ENCODE assay signal across 2 cellular contexts in the genomic region with DNA sequence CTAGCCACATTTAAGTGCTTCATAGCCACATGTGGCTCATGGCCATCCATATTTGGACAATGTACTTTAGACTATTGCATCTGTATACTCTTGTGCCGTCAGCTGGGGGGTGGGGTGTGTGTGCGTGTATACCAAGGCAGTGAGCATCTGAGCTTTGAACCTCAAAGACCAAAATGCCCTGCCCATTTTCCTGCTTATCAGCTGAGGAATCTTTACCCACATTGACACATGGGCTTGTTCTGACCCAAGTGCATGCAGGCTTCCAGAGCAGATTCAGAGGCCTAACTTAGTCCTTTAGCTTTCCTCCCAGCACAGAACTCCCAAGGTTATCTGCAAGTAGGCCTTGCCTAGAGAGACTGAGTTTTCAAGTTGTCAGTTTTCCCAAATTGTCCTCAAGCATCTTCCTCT.
TF ChIP-seq lines count a peak whose summit lies in the region.

No MANE protein-coding gene starts in this region.

TF ChIP-seq in GM12878, 131 proteins besides CTCF, POLR2A, EP300 and RAD21:
- no peak for TF ChIP-seq BMI1 (IDR thresholded peaks at IDR 0.05; ENCODE audit: borderline replicate concordance)
- TF ChIP-seq ZNF24 (IDR thresholded peaks at IDR 0.05): no peak
- TF ChIP-seq ETV6 (conservative IDR thresholded peaks at IDR 0.05 in 1 of 2, IDR thresholded peaks at IDR 0.05 in 1 of 2; ENCODE audit: borderline replicate concordance in 1 of 2, low read depth in 1 of 2): no peak
- no peak for TF ChIP-seq RFX5 (IDR thresholded peaks at IDR 0.05; ENCODE audit: low read depth, low read length)
- TF ChIP-seq, protein P1, sequence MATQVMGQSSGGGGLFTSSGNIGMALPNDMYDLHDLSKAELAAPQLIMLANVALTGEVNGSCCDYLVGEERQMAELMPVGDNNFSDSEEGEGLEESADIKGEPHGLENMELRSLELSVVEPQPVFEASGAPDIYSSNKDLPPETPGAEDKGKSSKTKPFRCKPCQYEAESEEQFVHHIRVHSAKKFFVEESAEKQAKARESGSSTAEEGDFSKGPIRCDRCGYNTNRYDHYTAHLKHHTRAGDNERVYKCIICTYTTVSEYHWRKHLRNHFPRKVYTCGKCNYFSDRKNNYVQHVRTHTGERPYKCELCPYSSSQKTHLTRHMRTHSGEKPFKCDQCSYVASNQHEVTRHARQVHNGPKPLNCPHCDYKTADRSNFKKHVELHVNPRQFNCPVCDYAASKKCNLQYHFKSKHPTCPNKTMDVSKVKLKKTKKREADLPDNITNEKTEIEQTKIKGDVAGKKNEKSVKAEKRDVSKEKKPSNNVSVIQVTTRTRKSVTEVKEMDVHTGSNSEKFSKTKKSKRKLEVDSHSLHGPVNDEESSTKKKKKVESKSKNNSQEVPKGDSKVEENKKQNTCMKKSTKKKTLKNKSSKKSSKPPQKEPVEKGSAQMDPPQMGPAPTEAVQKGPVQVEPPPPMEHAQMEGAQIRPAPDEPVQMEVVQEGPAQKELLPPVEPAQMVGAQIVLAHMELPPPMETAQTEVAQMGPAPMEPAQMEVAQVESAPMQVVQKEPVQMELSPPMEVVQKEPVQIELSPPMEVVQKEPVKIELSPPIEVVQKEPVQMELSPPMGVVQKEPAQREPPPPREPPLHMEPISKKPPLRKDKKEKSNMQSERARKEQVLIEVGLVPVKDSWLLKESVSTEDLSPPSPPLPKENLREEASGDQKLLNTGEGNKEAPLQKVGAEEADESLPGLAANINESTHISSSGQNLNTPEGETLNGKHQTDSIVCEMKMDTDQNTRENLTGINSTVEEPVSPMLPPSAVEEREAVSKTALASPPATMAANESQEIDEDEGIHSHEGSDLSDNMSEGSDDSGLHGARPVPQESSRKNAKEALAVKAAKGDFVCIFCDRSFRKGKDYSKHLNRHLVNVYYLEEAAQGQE (IDR thresholded peaks at IDR 0.05; ENCODE audit: low read depth, low read length): no peak
- no peak for TF ChIP-seq FOXK2 (IDR thresholded peaks at IDR 0.05)
- TF ChIP-seq, protein P2, sequence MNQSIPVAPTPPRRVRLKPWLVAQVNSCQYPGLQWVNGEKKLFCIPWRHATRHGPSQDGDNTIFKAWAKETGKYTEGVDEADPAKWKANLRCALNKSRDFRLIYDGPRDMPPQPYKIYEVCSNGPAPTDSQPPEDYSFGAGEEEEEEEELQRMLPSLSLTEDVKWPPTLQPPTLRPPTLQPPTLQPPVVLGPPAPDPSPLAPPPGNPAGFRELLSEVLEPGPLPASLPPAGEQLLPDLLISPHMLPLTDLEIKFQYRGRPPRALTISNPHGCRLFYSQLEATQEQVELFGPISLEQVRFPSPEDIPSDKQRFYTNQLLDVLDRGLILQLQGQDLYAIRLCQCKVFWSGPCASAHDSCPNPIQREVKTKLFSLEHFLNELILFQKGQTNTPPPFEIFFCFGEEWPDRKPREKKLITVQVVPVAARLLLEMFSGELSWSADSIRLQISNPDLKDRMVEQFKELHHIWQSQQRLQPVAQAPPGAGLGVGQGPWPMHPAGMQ (IDR thresholded peaks at IDR 0.05; ENCODE audit: borderline replicate concordance): no peak
- TF ChIP-seq, protein P3, sequence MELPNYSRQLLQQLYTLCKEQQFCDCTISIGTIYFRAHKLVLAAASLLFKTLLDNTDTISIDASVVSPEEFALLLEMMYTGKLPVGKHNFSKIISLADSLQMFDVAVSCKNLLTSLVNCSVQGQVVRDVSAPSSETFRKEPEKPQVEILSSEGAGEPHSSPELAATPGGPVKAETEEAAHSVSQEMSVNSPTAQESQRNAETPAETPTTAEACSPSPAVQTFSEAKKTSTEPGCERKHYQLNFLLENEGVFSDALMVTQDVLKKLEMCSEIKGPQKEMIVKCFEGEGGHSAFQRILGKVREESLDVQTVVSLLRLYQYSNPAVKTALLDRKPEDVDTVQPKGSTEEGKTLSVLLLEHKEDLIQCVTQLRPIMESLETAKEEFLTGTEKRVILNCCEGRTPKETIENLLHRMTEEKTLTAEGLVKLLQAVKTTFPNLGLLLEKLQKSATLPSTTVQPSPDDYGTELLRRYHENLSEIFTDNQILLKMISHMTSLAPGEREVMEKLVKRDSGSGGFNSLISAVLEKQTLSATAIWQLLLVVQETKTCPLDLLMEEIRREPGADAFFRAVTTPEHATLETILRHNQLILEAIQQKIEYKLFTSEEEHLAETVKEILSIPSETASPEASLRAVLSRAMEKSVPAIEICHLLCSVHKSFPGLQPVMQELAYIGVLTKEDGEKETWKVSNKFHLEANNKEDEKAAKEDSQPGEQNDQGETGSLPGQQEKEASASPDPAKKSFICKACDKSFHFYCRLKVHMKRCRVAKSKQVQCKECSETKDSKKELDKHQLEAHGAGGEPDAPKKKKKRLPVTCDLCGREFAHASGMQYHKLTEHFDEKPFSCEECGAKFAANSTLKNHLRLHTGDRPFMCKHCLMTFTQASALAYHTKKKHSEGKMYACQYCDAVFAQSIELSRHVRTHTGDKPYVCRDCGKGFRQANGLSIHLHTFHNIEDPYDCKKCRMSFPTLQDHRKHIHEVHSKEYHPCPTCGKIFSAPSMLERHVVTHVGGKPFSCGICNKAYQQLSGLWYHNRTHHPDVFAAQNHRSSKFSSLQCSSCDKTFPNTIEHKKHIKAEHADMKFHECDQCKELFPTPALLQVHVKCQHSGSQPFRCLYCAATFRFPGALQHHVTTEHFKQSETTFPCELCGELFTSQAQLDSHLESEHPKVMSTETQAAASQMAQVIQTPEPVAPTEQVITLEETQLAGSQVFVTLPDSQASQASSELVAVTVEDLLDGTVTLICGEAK (IDR thresholded peaks at IDR 0.05; ENCODE audit: borderline replicate concordance): no peak
- no peak for TF ChIP-seq STAT3 (IDR thresholded peaks at IDR 0.05; ENCODE audit: low read depth, low read length)
- TF ChIP-seq, protein P4, sequence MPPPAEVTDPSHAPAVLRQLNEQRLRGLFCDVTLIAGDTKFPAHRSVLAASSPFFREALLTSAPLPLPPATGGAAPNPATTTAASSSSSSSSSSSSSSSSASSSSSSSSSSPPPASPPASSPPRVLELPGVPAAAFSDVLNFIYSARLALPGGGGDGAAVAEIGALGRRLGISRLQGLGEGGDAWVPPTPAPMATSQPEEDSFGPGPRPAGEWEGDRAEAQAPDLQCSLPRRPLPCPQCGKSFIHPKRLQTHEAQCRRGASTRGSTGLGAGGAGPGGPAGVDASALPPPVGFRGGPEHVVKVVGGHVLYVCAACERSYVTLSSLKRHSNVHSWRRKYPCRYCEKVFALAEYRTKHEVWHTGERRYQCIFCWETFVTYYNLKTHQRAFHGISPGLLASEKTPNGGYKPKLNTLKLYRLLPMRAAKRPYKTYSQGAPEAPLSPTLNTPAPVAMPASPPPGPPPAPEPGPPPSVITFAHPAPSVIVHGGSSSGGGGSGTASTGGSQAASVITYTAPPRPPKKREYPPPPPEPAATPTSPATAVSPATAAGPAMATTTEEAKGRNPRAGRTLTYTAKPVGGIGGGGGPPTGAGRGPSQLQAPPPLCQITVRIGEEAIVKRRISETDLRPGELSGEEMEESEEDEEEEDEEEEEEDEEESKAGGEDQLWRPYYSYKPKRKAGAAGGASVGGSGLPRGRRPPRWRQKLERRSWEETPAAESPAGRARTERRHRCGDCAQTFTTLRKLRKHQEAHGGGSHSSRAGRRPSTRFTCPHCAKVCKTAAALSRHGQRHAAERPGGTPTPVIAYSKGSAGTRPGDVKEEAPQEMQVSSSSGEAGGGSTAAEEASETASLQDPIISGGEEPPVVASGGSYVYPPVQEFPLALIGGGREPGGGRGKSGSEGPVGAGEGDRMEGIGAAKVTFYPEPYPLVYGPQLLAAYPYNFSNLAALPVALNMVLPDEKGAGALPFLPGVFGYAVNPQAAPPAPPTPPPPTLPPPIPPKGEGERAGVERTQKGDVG (CRISPR knock-in tag; IDR thresholded peaks at IDR 0.05): no peak
- no peak for TF ChIP-seq POLR2AphosphoS2 (IDR thresholded peaks at IDR 0.05; ENCODE audit: low read depth, low read length)

TF ChIP-seq in liver, 16 proteins besides CTCF, POLR2A, EP300 and RAD21:
- TF ChIP-seq NR2F2 (IDR thresholded peaks at IDR 0.05): peak; percentile 29
- peak; percentile 99 for TF ChIP-seq SP1 (IDR thresholded peaks at IDR 0.05)
- TF ChIP-seq JUND (IDR thresholded peaks at IDR 0.05): peak; percentile 82 to 92
- TF ChIP-seq HNF4G (IDR thresholded peaks at IDR 0.05): peak; percentile 99
- TF ChIP-seq EGR1 (IDR thresholded peaks at IDR 0.05; ENCODE audit: low read depth in 2 of 2): peak in 1 of 2 donors; percentile 60
- no peak for TF ChIP-seq TAF1 (conservative IDR thresholded peaks at IDR 0.05)
- TF ChIP-seq, protein P5, sequence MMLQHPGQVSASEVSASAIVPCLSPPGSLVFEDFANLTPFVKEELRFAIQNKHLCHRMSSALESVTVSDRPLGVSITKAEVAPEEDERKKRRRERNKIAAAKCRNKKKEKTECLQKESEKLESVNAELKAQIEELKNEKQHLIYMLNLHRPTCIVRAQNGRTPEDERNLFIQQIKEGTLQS (IDR thresholded peaks at IDR 0.05): peak; percentile 91
- peak; percentile 92 for TF ChIP-seq YY1 (IDR thresholded peaks at IDR 0.05)
- peak; percentile 99 for TF ChIP-seq HNF4A (conservative IDR thresholded peaks at IDR 0.05)
- TF ChIP-seq, protein P6, sequence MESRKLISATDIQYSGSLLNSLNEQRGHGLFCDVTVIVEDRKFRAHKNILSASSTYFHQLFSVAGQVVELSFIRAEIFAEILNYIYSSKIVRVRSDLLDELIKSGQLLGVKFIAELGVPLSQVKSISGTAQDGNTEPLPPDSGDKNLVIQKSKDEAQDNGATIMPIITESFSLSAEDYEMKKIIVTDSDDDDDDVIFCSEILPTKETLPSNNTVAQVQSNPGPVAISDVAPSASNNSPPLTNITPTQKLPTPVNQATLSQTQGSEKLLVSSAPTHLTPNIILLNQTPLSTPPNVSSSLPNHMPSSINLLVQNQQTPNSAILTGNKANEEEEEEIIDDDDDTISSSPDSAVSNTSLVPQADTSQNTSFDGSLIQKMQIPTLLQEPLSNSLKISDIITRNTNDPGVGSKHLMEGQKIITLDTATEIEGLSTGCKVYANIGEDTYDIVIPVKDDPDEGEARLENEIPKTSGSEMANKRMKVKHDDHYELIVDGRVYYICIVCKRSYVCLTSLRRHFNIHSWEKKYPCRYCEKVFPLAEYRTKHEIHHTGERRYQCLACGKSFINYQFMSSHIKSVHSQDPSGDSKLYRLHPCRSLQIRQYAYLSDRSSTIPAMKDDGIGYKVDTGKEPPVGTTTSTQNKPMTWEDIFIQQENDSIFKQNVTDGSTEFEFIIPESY (IDR thresholded peaks at IDR 0.05): peak; percentile 90
- peak; percentile 4 to 61 for TF ChIP-seq GABPA (IDR thresholded peaks at IDR 0.05 in 1 of 2, conservative IDR thresholded peaks at IDR 0.05 in 1 of 2)
- peak; percentile 89 to 95 for TF ChIP-seq RXRA (IDR thresholded peaks at IDR 0.05)
- TF ChIP-seq, protein P7, sequence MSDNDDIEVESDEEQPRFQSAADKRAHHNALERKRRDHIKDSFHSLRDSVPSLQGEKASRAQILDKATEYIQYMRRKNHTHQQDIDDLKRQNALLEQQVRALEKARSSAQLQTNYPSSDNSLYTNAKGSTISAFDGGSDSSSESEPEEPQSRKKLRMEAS (IDR thresholded peaks at IDR 0.05): peak; percentile 94
- TF ChIP-seq, protein P1 (IDR thresholded peaks at IDR 0.05): peak; percentile 92
- TF ChIP-seq FOXA2 (IDR thresholded peaks at IDR 0.05): peak; percentile 81
- TF ChIP-seq FOXA1 (IDR thresholded peaks at IDR 0.05): peak; percentile 88
